Comparison of ENCODE assay signal across 10 cellular contexts in genomic region chr20:35871311-35871771, GRCh38.
A peak's percentile ranks its signal among the peaks of the same experiment; 100 is the strongest.
DNase-seq lines count a peak whose midpoint lies in the region; ATAC-seq and TF ChIP-seq lines count a peak whose summit lies in the region.
"Had no signal": no experiment of that assay in that cellular context is flagged by ENCODE, and none has a peak within 500 bp of the region (broad histone marks: within the 10 kb centered on the region; RNA-seq: fewer than 3 reads in every experiment).

No MANE protein-coding gene starts in this region.

- H3K27me3 Mint-ChIP-seq in CD8-positive, alpha-beta T cell (ENCODE audit: low read depth): no peaks in the 10 kb centered on the region

- in situ Hi-C loops in Panc1 (cut with HindIII; ENCODE audit: low pct_unique_long_range_greater_than_20kb, low sequenced_read_pairs): no loop called here

- CTCF ChIA-PET in CD8-positive, alpha-beta T cell (lab: Charles Lee): interaction anchor here (0.6 kb wide), 1 partner anchor 542 kb away, joined by 3 read pairs; no protein-coding TSS in a partner anchor
- CTCF ChIA-PET in Panc1 (lab: Charles Lee): no interaction called here

- DNase-seq in CD8-positive, alpha-beta T cell: no peak
- DNase-seq in Panc1 (ENCODE audit: low read depth, low spot score): peak; percentile 36
- peak; percentile 65 for DNase-seq in epithelial cell of esophagus (ENCODE audit: low read depth)
- DNase-seq in prostate gland (ENCODE audit: low spot score): peak; percentile 44
- no peak for DNase-seq in SKM-1 treated with dmso at 0.1 percent for 144 hours (lab: John Stamatoyannopoulos, UW; ENCODE audit: unreplicated experiment)
- DNase-seq in HuH-7.5 (ENCODE audit: low spot score): no peak
- DNase-seq: NCI-H82 had no signal

- H3K27ac Mint-ChIP-seq in CD8-positive, alpha-beta T cell: peak overlapping the region; percentile 53

- intact Hi-C loops in CD8-positive, alpha-beta T cell (cut with DNase I, micrococcal nuclease): no loop called here
- intact Hi-C loops in Panc1 (cut with micrococcal nuclease; ENCODE audit: unreplicated experiment) (no loop called here), prostate gland (cut with DNase I) (no loop called here)

- peaks cover 4% of the 10 kb centered on the region for H3K36me3 ChIP-seq in CD8-positive, alpha-beta T cell (ENCODE audit: insufficient read depth, low read length)
- H3K36me3 ChIP-seq in Panc1 (ENCODE audit: control insufficient read depth, insufficient read depth, low read length) (peaks cover 2% of the 10 kb centered on the region; the same call in 1 of the 2 replicates), prostate gland (no peaks in the 10 kb centered on the region)

- BruUV-seq in Panc1 (replicated peaks; lab: Mats Ljungman, UMichigan): no TSS peak

- no peak for TF ChIP-seq POLR2A in prostate gland (IDR thresholded peaks at IDR 0.05)

- WGBS in prostate gland: 15% methylated on average over 5 of the region's 5 CpGs

- no peak overlapping the region for H3K27ac ChIP-seq in CD8-positive, alpha-beta T cell (ENCODE audit: low read depth, low read length)
- H3K27ac ChIP-seq in Panc1 (ENCODE audit: low read length): peak overlapping the region; percentile 82
- H3K27ac ChIP-seq in prostate gland: peak overlapping the region; percentile 57 to 59

- H3K4me3 ChIP-seq in CD8-positive, alpha-beta T cell (ENCODE audit: low read depth, low read length): no peak overlapping the region
- H3K4me3 ChIP-seq in Panc1 (ENCODE audit: low read depth in 2 of 2, low read length in 2 of 2): peak overlapping the region; percentile 10 to 12; a peak in 3 of 4 replicates
- H3K4me3 ChIP-seq in epithelial cell of esophagus (ENCODE audit: low read length): no peak overlapping the region
- H3K4me3 ChIP-seq in prostate gland: no peak overlapping the region

- H3K27me3 ChIP-seq in CD8-positive, alpha-beta T cell (ENCODE audit: insufficient read depth, low read length): no peaks in the 10 kb centered on the region
- H3K27me3 ChIP-seq in Panc1 (ENCODE audit: control insufficient read depth, insufficient read depth, low read length) (no peaks in the 10 kb centered on the region), prostate gland (replicated peaks; ENCODE audit: insufficient read depth) (no peaks in the 10 kb centered on the region)

- H3K4me1 ChIP-seq in CD8-positive, alpha-beta T cell (ENCODE audit: insufficient read depth, low read length): no peaks in the 10 kb centered on the region
- H3K4me1 ChIP-seq in Panc1 (ENCODE audit: control insufficient read depth, insufficient read depth, low read length) (peaks cover 20% of the 10 kb centered on the region), prostate gland (replicated peaks) (peaks cover 2% of the 10 kb centered on the region)

- no peaks in the 10 kb centered on the region for H3K9me3 Mint-ChIP-seq in CD8-positive, alpha-beta T cell

- H3K9me3 ChIP-seq in CD8-positive, alpha-beta T cell (ENCODE audit: low read length): no peaks in the 10 kb centered on the region
- no peaks in the 10 kb centered on the region for H3K9me3 ChIP-seq in Panc1 (ENCODE audit: control insufficient read depth, insufficient read depth, low read depth, low read length)
- no peaks in the 10 kb centered on the region for H3K9me3 ChIP-seq in prostate gland

- peaks cover 7% of the 10 kb centered on the region for H3K4me1 Mint-ChIP-seq in CD8-positive, alpha-beta T cell (ENCODE audit: low read depth)

- H3K4me3 Mint-ChIP-seq in CD8-positive, alpha-beta T cell: no peak overlapping the region

- peaks cover 55% of the 10 kb centered on the region for H3K36me3 Mint-ChIP-seq in CD8-positive, alpha-beta T cell

- POLR2A ChIA-PET in CD8-positive, alpha-beta T cell (lab: Charles Lee): no interaction called here
- POLR2A ChIA-PET in Panc1 (lab: Charles Lee): interaction anchor here (0.6 to 1.2 kb wide), 2 partner anchors 10 to 129 kb away, joined by 4 to 9 read pairs; partner anchors contain the start of gene RBM39

- ATAC-seq in CD8-positive, alpha-beta T cell: no peak
- ATAC-seq in Panc1 (peak; percentile 91), GM21723 (IDR thresholded peaks at IDR 0.05; ENCODE audit: unreplicated experiment) (no peak), HG02610 (IDR thresholded peaks at IDR 0.05; ENCODE audit: unreplicated experiment) (no peak)
- ATAC-seq: left colon had no signal

- TF ChIP-seq CTCF in CD8-positive, alpha-beta T cell (IDR thresholded peaks at IDR 0.05): no peak
- TF ChIP-seq CTCF in Panc1 (IDR thresholded peaks at IDR 0.05) (no peak), epithelial cell of esophagus (IDR thresholded peaks at IDR 0.05; ENCODE audit: insufficient read depth, low read depth, low read length, missing control alignments) (no peak), prostate gland (IDR thresholded peaks at IDR 0.05) (no peak)

Comparison
In these comparisons a context has a peak if more than half of its experiments do, and no peak if none do; other contexts are left out.
1. DNase-seq: peak in Panc1 (single experiment), epithelial cell of esophagus (single experiment) and prostate gland (single experiment); none in CD8-positive, alpha-beta T cell (0 of 7), SKM-1 treated with dmso at 0.1 percent for 144 hours (single experiment) and HuH-7.5 (single experiment).
2. H3K4me3 ChIP-seq: peak in Panc1 (2 of 2); none in CD8-positive, alpha-beta T cell (single experiment), epithelial cell of esophagus (single experiment) and prostate gland (0 of 2).